ENCODE assay signal across 1 cellular context in the genomic region with DNA sequence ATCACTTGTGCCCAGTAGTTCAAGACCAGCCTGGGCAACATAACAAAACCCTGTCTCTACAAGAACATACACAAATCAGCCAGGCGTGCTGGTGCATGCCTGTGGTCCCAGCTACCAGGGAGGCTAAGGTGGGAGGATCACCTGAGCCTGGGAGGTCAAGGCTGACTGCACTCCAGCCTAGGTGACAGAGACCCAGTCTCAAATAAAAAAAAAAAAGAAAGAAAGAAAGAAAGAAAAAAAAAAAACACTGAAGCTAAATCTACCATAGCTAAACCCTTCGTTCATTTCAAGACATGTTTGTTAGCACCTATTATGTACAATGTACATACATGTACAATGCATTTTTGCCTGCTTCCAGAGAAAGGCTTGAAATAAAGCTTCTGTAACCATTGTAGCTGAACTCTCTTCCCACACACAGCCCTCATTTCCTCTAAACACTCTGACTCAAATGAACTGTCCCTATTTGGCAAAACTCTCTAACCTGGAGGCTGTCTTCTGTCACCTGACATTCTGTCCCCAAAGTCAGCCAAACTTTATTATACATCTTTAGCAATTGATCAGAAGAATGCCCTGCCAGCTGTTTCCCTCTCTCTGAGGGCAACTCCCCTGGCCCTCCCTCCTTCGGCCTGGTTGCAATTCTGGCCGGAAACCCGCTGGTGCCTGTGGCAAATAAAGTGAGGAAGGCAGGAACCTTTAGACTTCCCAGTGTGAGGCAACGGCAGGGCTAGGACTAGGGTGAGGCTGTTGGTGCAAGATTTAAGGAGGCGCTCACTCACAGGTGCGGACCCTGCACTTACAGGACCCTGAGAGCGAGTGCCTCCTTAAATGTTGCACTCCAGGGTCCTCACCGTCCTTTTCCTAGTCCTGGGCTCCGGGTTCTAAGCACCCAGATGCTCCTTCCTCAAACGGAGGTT.
A peak's percentile ranks its signal among the peaks of the same experiment; 100 is the strongest.
TF ChIP-seq lines count a peak whose summit lies in the region.

No MANE protein-coding gene starts in this region.

TF ChIP-seq in HepG2, 621 proteins besides CTCF, POLR2A, EP300 and RAD21 (continued from another document and continues in another):
- TF ChIP-seq, protein P1, sequence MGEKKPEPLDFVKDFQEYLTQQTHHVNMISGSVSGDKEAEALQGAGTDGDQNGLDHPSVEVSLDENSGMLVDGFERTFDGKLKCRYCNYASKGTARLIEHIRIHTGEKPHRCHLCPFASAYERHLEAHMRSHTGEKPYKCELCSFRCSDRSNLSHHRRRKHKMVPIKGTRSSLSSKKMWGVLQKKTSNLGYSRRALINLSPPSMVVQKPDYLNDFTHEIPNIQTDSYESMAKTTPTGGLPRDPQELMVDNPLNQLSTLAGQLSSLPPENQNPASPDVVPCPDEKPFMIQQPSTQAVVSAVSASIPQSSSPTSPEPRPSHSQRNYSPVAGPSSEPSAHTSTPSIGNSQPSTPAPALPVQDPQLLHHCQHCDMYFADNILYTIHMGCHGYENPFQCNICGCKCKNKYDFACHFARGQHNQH (CRISPR knock-in tag; IDR thresholded peaks at IDR 0.05): peak; percentile 84
- TF ChIP-seq ZFY (CRISPR knock-in tag; IDR thresholded peaks at IDR 0.05) (peak; percentile 51), ARNT2 (CRISPR knock-in tag; IDR thresholded peaks at IDR 0.05; ENCODE audit: low read depth) (no peak), NCOA2 (CRISPR knock-in tag; IDR thresholded peaks at IDR 0.05) (peak; percentile 53), HES4 (CRISPR knock-in tag; IDR thresholded peaks at IDR 0.05; ENCODE audit: borderline replicate concordance) (no peak), CCDC6 (CRISPR knock-in tag; IDR thresholded peaks at IDR 0.05) (no peak), THYN1 (CRISPR knock-in tag; IDR thresholded peaks at IDR 0.05; ENCODE audit: borderline replicate concordance, low read depth) (no peak), CREB1 (IDR thresholded peaks at IDR 0.05) (no peak), CREB1 (CRISPR knock-in tag; IDR thresholded peaks at IDR 0.05) (no peak), RORA (CRISPR knock-in tag; IDR thresholded peaks at IDR 0.05) (no peak), ZSCAN22 (CRISPR knock-in tag; IDR thresholded peaks at IDR 0.05) (peak; percentile 35; the same call in 1 of the 2 replicates), ZNF773 (CRISPR knock-in tag; IDR thresholded peaks at IDR 0.05; ENCODE audit: borderline replicate concordance) (no peak), AGO1 (IDR thresholded peaks at IDR 0.05; ENCODE audit: low read depth, low read length, poor library complexity, severe bottlenecking) (no peak), SRF (IDR thresholded peaks at IDR 0.05; ENCODE audit: low read depth, low read length) (no peak), AKAP8 (CRISPR knock-in tag; IDR thresholded peaks at IDR 0.05) (no peak), SP4 (CRISPR knock-in tag; IDR thresholded peaks at IDR 0.05) (peak; percentile 48; the same call in 1 of the 2 replicates), WIZ (CRISPR knock-in tag; IDR thresholded peaks at IDR 0.05) (no peak), ATF1 (CRISPR knock-in tag; IDR thresholded peaks at IDR 0.05) (no peak), HNRNPH1 (optimal IDR thresholded peaks at IDR 0.05; ENCODE audit: low read depth, low read length) (no peak), FOXA1 (IDR thresholded peaks at IDR 0.05) (no peak), FOXA1 (CRISPR knock-in tag; IDR thresholded peaks at IDR 0.05) (no peak), SMC3 (IDR thresholded peaks at IDR 0.05; ENCODE audit: low read length) (no peak), MTA1 (CRISPR knock-in tag; IDR thresholded peaks at IDR 0.05; ENCODE audit: borderline replicate concordance) (no peak), ZNF616 (CRISPR knock-in tag; IDR thresholded peaks at IDR 0.05; ENCODE audit: low read depth) (no peak), ZNF274 (CRISPR knock-in tag; IDR thresholded peaks at IDR 0.05) (no peak), HMG20A (CRISPR knock-in tag; IDR thresholded peaks at IDR 0.05; ENCODE audit: borderline replicate concordance) (no peak), TCF7 (IDR thresholded peaks at IDR 0.05; ENCODE audit: low read depth) (no peak), ZNF567 (CRISPR knock-in tag; IDR thresholded peaks at IDR 0.05; ENCODE audit: borderline replicate concordance) (no peak), PAF1 (CRISPR knock-in tag; IDR thresholded peaks at IDR 0.05) (no peak), SOX5 (CRISPR knock-in tag; IDR thresholded peaks at IDR 0.05; ENCODE audit: borderline replicate concordance) (peak; percentile 17; the same call in 1 of the 2 replicates)
- TF ChIP-seq, protein P2, sequence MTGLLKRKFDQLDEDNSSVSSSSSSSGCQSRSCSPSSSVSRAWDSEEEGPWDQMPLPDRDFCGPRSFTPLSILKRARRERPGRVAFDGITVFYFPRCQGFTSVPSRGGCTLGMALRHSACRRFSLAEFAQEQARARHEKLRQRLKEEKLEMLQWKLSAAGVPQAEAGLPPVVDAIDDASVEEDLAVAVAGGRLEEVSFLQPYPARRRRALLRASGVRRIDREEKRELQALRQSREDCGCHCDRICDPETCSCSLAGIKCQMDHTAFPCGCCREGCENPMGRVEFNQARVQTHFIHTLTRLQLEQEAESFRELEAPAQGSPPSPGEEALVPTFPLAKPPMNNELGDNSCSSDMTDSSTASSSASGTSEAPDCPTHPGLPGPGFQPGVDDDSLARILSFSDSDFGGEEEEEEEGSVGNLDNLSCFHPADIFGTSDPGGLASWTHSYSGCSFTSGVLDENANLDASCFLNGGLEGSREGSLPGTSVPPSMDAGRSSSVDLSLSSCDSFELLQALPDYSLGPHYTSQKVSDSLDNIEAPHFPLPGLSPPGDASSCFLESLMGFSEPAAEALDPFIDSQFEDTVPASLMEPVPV (CRISPR knock-in tag; IDR thresholded peaks at IDR 0.05): no peak
- TF ChIP-seq, protein P3, sequence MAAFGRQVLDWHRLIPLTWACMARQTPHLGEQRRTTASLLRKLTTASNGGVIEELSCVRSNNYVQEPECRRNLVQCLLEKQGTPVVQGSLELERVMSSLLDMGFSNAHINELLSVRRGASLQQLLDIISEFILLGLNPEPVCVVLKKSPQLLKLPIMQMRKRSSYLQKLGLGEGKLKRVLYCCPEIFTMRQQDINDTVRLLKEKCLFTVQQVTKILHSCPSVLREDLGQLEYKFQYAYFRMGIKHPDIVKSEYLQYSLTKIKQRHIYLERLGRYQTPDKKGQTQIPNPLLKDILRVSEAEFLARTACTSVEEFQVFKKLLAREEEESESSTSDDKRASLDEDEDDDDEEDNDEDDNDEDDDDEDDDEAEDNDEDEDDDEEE (CRISPR knock-in tag; IDR thresholded peaks at IDR 0.05): no peak
- TF ChIP-seq, protein P4, sequence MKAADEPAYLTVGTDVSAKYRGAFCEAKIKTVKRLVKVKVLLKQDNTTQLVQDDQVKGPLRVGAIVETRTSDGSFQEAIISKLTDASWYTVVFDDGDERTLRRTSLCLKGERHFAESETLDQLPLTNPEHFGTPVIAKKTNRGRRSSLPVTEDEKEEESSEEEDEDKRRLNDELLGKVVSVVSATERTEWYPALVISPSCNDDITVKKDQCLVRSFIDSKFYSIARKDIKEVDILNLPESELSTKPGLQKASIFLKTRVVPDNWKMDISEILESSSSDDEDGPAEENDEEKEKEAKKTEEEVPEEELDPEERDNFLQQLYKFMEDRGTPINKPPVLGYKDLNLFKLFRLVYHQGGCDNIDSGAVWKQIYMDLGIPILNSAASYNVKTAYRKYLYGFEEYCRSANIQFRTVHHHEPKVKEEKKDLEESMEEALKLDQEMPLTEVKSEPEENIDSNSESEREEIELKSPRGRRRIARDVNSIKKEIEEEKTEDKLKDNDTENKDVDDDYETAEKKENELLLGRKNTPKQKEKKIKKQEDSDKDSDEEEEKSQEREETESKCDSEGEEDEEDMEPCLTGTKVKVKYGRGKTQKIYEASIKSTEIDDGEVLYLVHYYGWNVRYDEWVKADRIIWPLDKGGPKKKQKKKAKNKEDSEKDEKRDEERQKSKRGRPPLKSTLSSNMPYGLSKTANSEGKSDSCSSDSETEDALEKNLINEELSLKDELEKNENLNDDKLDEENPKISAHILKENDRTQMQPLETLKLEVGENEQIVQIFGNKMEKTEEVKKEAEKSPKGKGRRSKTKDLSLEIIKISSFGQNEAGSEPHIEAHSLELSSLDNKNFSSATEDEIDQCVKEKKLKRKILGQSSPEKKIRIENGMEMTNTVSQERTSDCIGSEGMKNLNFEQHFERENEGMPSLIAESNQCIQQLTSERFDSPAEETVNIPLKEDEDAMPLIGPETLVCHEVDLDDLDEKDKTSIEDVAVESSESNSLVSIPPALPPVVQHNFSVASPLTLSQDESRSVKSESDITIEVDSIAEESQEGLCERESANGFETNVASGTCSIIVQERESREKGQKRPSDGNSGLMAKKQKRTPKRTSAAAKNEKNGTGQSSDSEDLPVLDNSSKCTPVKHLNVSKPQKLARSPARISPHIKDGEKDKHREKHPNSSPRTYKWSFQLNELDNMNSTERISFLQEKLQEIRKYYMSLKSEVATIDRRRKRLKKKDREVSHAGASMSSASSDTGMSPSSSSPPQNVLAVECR (CRISPR knock-in tag; IDR thresholded peaks at IDR 0.05; ENCODE audit: borderline replicate concordance): peak; percentile 64; the same call in 1 of the 2 replicates
- TF ChIP-seq, protein P5, sequence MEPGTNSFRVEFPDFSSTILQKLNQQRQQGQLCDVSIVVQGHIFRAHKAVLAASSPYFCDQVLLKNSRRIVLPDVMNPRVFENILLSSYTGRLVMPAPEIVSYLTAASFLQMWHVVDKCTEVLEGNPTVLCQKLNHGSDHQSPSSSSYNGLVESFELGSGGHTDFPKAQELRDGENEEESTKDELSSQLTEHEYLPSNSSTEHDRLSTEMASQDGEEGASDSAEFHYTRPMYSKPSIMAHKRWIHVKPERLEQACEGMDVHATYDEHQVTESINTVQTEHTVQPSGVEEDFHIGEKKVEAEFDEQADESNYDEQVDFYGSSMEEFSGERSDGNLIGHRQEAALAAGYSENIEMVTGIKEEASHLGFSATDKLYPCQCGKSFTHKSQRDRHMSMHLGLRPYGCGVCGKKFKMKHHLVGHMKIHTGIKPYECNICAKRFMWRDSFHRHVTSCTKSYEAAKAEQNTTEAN (CRISPR knock-in tag; conservative IDR thresholded peaks at IDR 0.05): peak; percentile 60; the same call in 1 of the 2 replicates
- TF ChIP-seq, protein P6, sequence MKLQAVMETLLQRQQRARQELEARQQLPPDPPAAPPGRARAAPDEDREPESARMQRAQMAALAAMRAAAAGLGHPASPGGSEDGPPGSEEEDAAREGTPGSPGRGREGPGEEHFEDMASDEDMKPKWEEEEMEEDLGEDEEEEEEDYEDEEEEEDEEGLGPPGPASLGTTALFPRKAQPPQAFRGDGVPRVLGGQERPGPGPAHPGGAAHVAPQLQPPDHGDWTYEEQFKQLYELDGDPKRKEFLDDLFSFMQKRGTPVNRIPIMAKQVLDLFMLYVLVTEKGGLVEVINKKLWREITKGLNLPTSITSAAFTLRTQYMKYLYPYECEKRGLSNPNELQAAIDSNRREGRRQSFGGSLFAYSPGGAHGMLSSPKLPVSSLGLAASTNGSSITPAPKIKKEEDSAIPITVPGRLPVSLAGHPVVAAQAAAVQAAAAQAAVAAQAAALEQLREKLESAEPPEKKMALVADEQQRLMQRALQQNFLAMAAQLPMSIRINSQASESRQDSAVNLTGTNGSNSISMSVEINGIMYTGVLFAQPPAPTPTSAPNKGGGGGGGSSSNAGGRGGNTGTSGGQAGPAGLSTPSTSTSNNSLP (IDR thresholded peaks at IDR 0.05; ENCODE audit: low read depth, low read length): no peak
- TF ChIP-seq, protein P7, sequence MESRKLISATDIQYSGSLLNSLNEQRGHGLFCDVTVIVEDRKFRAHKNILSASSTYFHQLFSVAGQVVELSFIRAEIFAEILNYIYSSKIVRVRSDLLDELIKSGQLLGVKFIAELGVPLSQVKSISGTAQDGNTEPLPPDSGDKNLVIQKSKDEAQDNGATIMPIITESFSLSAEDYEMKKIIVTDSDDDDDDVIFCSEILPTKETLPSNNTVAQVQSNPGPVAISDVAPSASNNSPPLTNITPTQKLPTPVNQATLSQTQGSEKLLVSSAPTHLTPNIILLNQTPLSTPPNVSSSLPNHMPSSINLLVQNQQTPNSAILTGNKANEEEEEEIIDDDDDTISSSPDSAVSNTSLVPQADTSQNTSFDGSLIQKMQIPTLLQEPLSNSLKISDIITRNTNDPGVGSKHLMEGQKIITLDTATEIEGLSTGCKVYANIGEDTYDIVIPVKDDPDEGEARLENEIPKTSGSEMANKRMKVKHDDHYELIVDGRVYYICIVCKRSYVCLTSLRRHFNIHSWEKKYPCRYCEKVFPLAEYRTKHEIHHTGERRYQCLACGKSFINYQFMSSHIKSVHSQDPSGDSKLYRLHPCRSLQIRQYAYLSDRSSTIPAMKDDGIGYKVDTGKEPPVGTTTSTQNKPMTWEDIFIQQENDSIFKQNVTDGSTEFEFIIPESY (CRISPR knock-in tag; IDR thresholded peaks at IDR 0.05): no peak
- TF ChIP-seq, protein P8, sequence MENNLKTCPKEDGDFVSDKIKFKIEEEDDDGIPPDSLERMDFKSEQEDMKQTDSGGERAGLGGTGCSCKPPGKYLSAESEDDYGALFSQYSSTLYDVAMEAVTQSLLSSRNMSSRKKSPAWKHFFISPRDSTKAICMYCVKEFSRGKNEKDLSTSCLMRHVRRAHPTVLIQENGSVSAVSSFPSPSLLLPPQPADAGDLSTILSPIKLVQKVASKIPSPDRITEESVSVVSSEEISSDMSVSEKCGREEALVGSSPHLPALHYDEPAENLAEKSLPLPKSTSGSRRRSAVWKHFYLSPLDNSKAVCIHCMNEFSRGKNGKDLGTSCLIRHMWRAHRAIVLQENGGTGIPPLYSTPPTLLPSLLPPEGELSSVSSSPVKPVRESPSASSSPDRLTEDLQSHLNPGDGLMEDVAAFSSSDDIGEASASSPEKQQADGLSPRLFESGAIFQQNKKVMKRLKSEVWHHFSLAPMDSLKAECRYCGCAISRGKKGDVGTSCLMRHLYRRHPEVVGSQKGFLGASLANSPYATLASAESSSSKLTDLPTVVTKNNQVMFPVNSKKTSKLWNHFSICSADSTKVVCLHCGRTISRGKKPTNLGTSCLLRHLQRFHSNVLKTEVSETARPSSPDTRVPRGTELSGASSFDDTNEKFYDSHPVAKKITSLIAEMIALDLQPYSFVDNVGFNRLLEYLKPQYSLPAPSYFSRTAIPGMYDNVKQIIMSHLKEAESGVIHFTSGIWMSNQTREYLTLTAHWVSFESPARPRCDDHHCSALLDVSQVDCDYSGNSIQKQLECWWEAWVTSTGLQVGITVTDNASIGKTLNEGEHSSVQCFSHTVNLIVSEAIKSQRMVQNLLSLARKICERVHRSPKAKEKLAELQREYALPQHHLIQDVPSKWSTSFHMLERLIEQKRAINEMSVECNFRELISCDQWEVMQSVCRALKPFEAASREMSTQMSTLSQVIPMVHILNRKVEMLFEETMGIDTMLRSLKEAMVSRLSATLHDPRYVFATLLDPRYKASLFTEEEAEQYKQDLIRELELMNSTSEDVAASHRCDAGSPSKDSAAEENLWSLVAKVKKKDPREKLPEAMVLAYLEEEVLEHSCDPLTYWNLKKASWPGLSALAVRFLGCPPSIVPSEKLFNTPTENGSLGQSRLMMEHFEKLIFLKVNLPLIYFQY (CRISPR knock-in tag; IDR thresholded peaks at IDR 0.05; ENCODE audit: borderline replicate concordance): no peak; the same call in 1 of the 2 replicates
- TF ChIP-seq, protein P9, sequence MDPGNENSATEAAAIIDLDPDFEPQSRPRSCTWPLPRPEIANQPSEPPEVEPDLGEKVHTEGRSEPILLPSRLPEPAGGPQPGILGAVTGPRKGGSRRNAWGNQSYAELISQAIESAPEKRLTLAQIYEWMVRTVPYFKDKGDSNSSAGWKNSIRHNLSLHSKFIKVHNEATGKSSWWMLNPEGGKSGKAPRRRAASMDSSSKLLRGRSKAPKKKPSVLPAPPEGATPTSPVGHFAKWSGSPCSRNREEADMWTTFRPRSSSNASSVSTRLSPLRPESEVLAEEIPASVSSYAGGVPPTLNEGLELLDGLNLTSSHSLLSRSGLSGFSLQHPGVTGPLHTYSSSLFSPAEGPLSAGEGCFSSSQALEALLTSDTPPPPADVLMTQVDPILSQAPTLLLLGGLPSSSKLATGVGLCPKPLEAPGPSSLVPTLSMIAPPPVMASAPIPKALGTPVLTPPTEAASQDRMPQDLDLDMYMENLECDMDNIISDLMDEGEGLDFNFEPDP (CRISPR knock-in tag; conservative IDR thresholded peaks at IDR 0.05): no peak
- TF ChIP-seq, protein P10, sequence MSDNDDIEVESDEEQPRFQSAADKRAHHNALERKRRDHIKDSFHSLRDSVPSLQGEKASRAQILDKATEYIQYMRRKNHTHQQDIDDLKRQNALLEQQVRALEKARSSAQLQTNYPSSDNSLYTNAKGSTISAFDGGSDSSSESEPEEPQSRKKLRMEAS (IDR thresholded peaks at IDR 0.05): no peak
